In the genomic region with DNA sequence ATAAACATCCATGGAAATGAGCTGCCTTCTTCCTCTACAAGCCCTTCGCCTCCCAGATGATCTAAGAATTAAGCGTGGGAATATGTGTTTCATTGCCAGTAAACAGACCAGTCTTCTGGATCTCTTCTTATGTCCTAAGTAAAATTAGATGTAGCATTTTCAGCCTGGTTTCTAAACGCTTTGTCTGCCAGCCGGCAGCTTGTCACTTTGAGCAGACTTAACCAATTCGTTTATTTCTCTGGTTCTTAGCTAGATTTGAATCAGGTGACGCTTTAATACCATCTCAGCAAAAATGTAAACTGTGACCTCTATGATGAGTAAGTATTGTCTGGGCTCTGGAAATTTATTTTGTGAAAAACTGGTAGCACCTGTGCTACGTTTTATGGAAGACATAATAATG, we compare ENCODE assay signal across 16 cellular contexts.
"Had no signal": no experiment of that assay in that cellular context is flagged by ENCODE, and none has a peak within 500 bp of the region (broad histone marks: within the 10 kb centered on the region; RNA-seq: fewer than 3 reads in every experiment).

No MANE protein-coding gene starts in this region.

- H3K27me3 ChIP-seq: dorsolateral prefrontal cortex, heart left ventricle, pancreas, suprapubic skin, thyroid gland had no signal

- DNase-seq: cortex of kidney; dorsolateral prefrontal cortex; effector CD8-positive, alpha-beta T cell; foreskin melanocyte; heart left ventricle; kidney glomerular epithelial cell; mammary epithelial cell; naive thymus-derived CD4-positive, alpha-beta T cell; pancreas; right cardiac atrium; small intestine; stimulated activated CD4-positive, alpha-beta T cell treated with anti-CD3 and anti-CD28 coated beads, Interleukin-2, amount 100 ng/mL, for 48 hours; stimulated activated naive CD4-positive, alpha-beta T cell treated with Interleukin-2 at 50 U/mL for 16 hours; thyroid gland had no signal

- H3K36me3 ChIP-seq: heart left ventricle, pancreas, suprapubic skin, thyroid gland had no signal

- H3K4me1 ChIP-seq: heart left ventricle, pancreas, suprapubic skin, thyroid gland had no signal

- H3K9me3 ChIP-seq: heart left ventricle, pancreas, suprapubic skin, thyroid gland had no signal

- H3K4me3 ChIP-seq: heart left ventricle, pancreas, suprapubic skin, thyroid gland had no signal

- ATAC-seq: heart left ventricle; left lobe of liver; naive thymus-derived CD4-positive, alpha-beta T cell; pancreas; right cardiac atrium had no signal

- H3K27ac ChIP-seq: heart left ventricle, pancreas, suprapubic skin, thyroid gland had no signal
